ENCODE assay signal across 20 cellular contexts in genomic region chr1:26603856-26604255, GRCh38.
DNase-seq lines count a peak whose midpoint lies in the region; ATAC-seq and TF ChIP-seq lines count a peak whose summit lies in the region.
"Had no signal": no experiment of that assay in that cellular context is flagged by ENCODE, and none has a peak within 500 bp of the region (broad histone marks: within the 10 kb centered on the region; RNA-seq: fewer than 3 reads in every experiment).

No MANE protein-coding gene starts in this region.

- DNase-seq in SK-N-MC (ENCODE audit: low read depth, low spot score) = no peak
- DNase-seq in left lobe of liver (ENCODE audit: low spot score) = no peak
- DNase-seq in neuronal stem cell (ENCODE audit: low spot score) = no peak
- DNase-seq in NCI-H69 (lab: John Stamatoyannopoulos, UW) = no peak
- DNase-seq in NCI-H1092 (lab: John Stamatoyannopoulos, UW) = no peak
- DNase-seq: BE2C, DMS53, GDM1, KG1, NCI-H1105, NCI-H146, NCI-H2029, NCI-H2171, NCI-H524 treated with DMSO at 0.1 percent for 48 hours, OCI-M1, SJCRH30 had no signal

- H3K4ac ChIP-seq in neuronal stem cell (ENCODE audit: low read length) = no peak overlapping the region

- no peaks in the 10 kb centered on the region for H3K9me3 ChIP-seq in SK-N-MC (ENCODE audit: low read depth, low read length)
- H3K9me3 ChIP-seq in neuronal stem cell (replicated peaks in 1 of 2; ENCODE audit: control insufficient read depth in 2 of 2, insufficient read depth in 1 of 2, low read depth in 1 of 2, low read length in 2 of 2) = no peaks in the 10 kb centered on the region
- H3K9me3 ChIP-seq: BE2C, HAP-1, SJCRH30 had no signal

- H3K14ac ChIP-seq in neuronal stem cell (ENCODE audit: low read length) = no peak overlapping the region

- H4K91ac ChIP-seq in neuronal stem cell (ENCODE audit: low read depth, low read length, poor library complexity) = no peak overlapping the region

- H3K27ac ChIP-seq in 22Rv1 = peak overlapping the region; percentile 79
- H3K27ac ChIP-seq in SK-N-MC = no peak overlapping the region
- no peak overlapping the region for H3K27ac ChIP-seq in neuronal stem cell (replicated peaks; ENCODE audit: low read length)
- H3K27ac ChIP-seq: HL-60, SJCRH30 had no signal

- peaks cover 0 to 9% (median 0%) of the 10 kb centered on the region in 3 experiments for H3K27me3 ChIP-seq in neuronal stem cell (ENCODE audit: control insufficient read depth in 3 of 3, insufficient read depth in 3 of 3, low read depth in 1 of 3, low read length in 3 of 3)
- H3K27me3 ChIP-seq: BE2C had no signal

- H3K36me3 ChIP-seq in SK-N-MC (ENCODE audit: insufficient read depth, low read length) (no peaks in the 10 kb centered on the region), neuronal stem cell (replicated peaks in 1 of 2; ENCODE audit: control insufficient read depth in 2 of 2, insufficient read depth in 2 of 2, low read length in 2 of 2) (no peaks in the 10 kb centered on the region)
- H3K36me3 ChIP-seq: BE2C, HAP-1, SJCRH30 had no signal

- no peak overlapping the region for H3K4me3 ChIP-seq in SK-N-MC
- H3K4me3 ChIP-seq in neuronal stem cell (ENCODE audit: low read length in 2 of 2) = no peak overlapping the region
- H3K4me3 ChIP-seq: HAP-1, SJCRH30 had no signal

- no peak overlapping the region for H2BK5ac ChIP-seq in neuronal stem cell (ENCODE audit: low read length)

- no peak overlapping the region for H3K4me2 ChIP-seq in neuronal stem cell (ENCODE audit: insufficient read depth, low read length, poor library complexity, severe bottlenecking)

- no peak overlapping the region for H3K18ac ChIP-seq in neuronal stem cell (ENCODE audit: low read length)

- no peak for TF ChIP-seq CTCF in 22Rv1 (IDR thresholded peaks at IDR 0.05)

- ATAC-seq in left lobe of liver = peak; percentile 88
- ATAC-seq in HG03159 (IDR thresholded peaks at IDR 0.05; ENCODE audit: unreplicated experiment) = no peak

- H3K4me1 ChIP-seq in neuronal stem cell (ENCODE audit: control insufficient read depth in 2 of 2, insufficient read depth in 1 of 2, low read depth in 1 of 2, low read length in 2 of 2) = peaks cover 13 to 24% of the 10 kb centered on the region in 2 donors
- H3K4me1 ChIP-seq: BE2C, SJCRH30 had no signal

- H3K79me1 ChIP-seq in neuronal stem cell (ENCODE audit: low read depth, low read length) = no peaks in the 10 kb centered on the region

- no peak overlapping the region for H2AK5ac ChIP-seq in neuronal stem cell (ENCODE audit: low read depth, low read length)

- no peak overlapping the region for H3K23ac ChIP-seq in neuronal stem cell (ENCODE audit: low read depth, low read length, poor library complexity)

- no peak overlapping the region for H2BK120ac ChIP-seq in neuronal stem cell (ENCODE audit: low read depth, low read length)

- no peak overlapping the region for H2BK12ac ChIP-seq in neuronal stem cell (ENCODE audit: low read length)

- H4K8ac ChIP-seq in neuronal stem cell (ENCODE audit: low read depth, low read length) = no peak overlapping the region

- no CpG with 5 or more reads among the region's 4 CpGs for WGBS in neuronal stem cell (ENCODE audit: extremely low coverage in 2 of 2, insufficient read length in 2 of 2, insufficient replicate concordance in 1 of 2), 2 donors

- H3K9ac ChIP-seq in SK-N-MC (ENCODE audit: insufficient read length) = peak overlapping the region; percentile 13
- H3K9ac ChIP-seq in neuronal stem cell (ENCODE audit: low read depth, low read length, poor library complexity) = no peak overlapping the region

- H2BK15ac ChIP-seq in neuronal stem cell (ENCODE audit: low read length) = no peak overlapping the region

- peak overlapping the region; percentile 80 for H2AFZ ChIP-seq in neuronal stem cell (ENCODE audit: low read length)
